15 cellular contexts compared by ENCODE assay signal in the genomic region with DNA sequence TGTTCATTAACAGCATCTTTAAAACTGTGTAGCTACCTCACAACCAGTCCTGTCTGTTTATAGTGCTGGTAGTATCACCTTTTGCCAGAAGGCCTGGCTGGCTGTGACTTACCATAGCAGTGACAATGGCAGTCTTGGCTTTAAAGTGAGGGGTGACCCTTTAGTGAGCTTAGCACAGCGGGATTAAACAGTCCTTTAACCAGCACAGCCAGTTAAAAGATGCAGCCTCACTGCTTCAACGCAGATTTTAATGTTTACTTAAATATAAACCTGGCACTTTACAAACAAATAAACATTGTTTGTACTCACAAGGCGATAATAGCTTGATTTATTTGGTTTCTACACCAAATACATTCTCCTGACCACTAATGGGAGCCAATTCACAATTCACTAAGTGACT. TPM values are rescaled to one million over a fixed set of nuclear protein-coding genes. Genes with fewer than 3 reads are reported as not detected.
A peak's percentile ranks its signal among the peaks of the same experiment; 100 is the strongest.
DNase-seq lines count a peak whose midpoint lies in the region; ATAC-seq and TF ChIP-seq lines count a peak whose summit lies in the region.
"Had no signal": no experiment of that assay in that cellular context is flagged by ENCODE, and none has a peak within 500 bp of the region (broad histone marks: within the 10 kb centered on the region; RNA-seq: fewer than 3 reads in every experiment).

No MANE protein-coding gene starts in this region.

- no peaks in the 10 kb centered on the region for H3K27me3 ChIP-seq in DND-41 (ENCODE audit: insufficient read depth, low read length, poor library complexity)
- H3K27me3 ChIP-seq in OCI-LY1 (ENCODE audit: insufficient read depth, low read length): no peaks in the 10 kb centered on the region
- H3K27me3 ChIP-seq in osteoblast (ENCODE audit: insufficient read depth, low read length): no peaks in the 10 kb centered on the region
- H3K27me3 ChIP-seq in MG63: no peaks in the 10 kb centered on the region
- H3K27me3 ChIP-seq: Peyer's patch had no signal

- H3K27ac ChIP-seq in DND-41 (ENCODE audit: low read length) (peak overlapping the region; percentile 28; the same call in 1 of the 2 replicates), OCI-LY1 (ENCODE audit: low read depth, low read length, poor library complexity, severe bottlenecking) (no peak overlapping the region), osteoblast (ENCODE audit: low read depth, low read length) (no peak overlapping the region)
- H3K27ac ChIP-seq: Peyer's patch had no signal

- peak overlapping the region; percentile 28 for H3K9ac ChIP-seq in DND-41 (ENCODE audit: low read depth, low read length)
- no peak overlapping the region for H3K9ac ChIP-seq in OCI-LY1 (ENCODE audit: low read length)

- H3K36me3 ChIP-seq in DND-41 (ENCODE audit: insufficient read depth, low read length): peaks cover 97% of the 10 kb centered on the region
- H3K36me3 ChIP-seq in OCI-LY1 (ENCODE audit: insufficient read depth, low read length): peaks cover 91% of the 10 kb centered on the region
- H3K36me3 ChIP-seq in osteoblast (ENCODE audit: insufficient read depth, low read length): peaks cover 17% of the 10 kb centered on the region
- H3K36me3 ChIP-seq in MG63: peaks cover 86% of the 10 kb centered on the region
- H3K36me3 ChIP-seq: Peyer's patch had no signal

- POLR2A ChIA-PET in activated CD8-positive, alpha-beta T cell treated with anti-CD3 and anti-CD28 coated beads, Interleukin-2, amount 10 ng/mL, durations not matched to agents 7 days and 5 days (lab: Charles Lee): interaction anchor here (0.9 to 2.9 kb wide), 3 partner anchors 8 to 306 kb away, joined by 3 to 11 read pairs (median 4); no protein-coding TSS in a partner anchor
- POLR2A ChIA-PET in activated CD8-positive, alpha-beta T cell treated with anti-CD3 and anti-CD28 coated beads for 36 hours (lab: Charles Lee): interaction anchor here (0.6 to 8.0 kb wide), 9 partner anchors 8 to 318 kb away, joined by 3 to 67 read pairs (median 5); no protein-coding TSS in a partner anchor

- H3K4me3 Mint-ChIP-seq in activated CD8-positive, alpha-beta T cell treated with anti-CD3 and anti-CD28 coated beads, Interleukin-2, amount 10 ng/mL, durations not matched to agents 7 days and 5 days: peak overlapping the region; percentile 66
- no peak overlapping the region for H3K4me3 Mint-ChIP-seq in activated CD8-positive, alpha-beta T cell treated with anti-CD3 and anti-CD28 coated beads for 36 hours

- H3K9me3 ChIP-seq in DND-41 (ENCODE audit: insufficient read depth, low read length, severe bottlenecking) (no peaks in the 10 kb centered on the region), OCI-LY1 (ENCODE audit: low read length) (no peaks in the 10 kb centered on the region), osteoblast (ENCODE audit: low read depth, low read length) (no peaks in the 10 kb centered on the region), MG63 (no peaks in the 10 kb centered on the region)
- H3K9me3 ChIP-seq: Peyer's patch had no signal

- H3F3A ChIP-seq in OCI-LY1 (ENCODE audit: insufficient read depth, low read length): peaks cover 5% of the 10 kb centered on the region; the same call in 1 of the 2 replicates

- H3K36me3 Mint-ChIP-seq in activated CD8-positive, alpha-beta T cell treated with anti-CD3 and anti-CD28 coated beads, Interleukin-2, amount 10 ng/mL, durations not matched to agents 7 days and 5 days (ENCODE audit: low read depth): peaks cover 85% of the 10 kb centered on the region
- peaks cover 87% of the 10 kb centered on the region for H3K36me3 Mint-ChIP-seq in activated CD8-positive, alpha-beta T cell treated with anti-CD3 and anti-CD28 coated beads for 36 hours (ENCODE audit: low read depth)

- H3K9me3 Mint-ChIP-seq in activated CD8-positive, alpha-beta T cell treated with anti-CD3 and anti-CD28 coated beads, Interleukin-2, amount 10 ng/mL, durations not matched to agents 7 days and 5 days (ENCODE audit: insufficient read depth): no peaks in the 10 kb centered on the region
- no peaks in the 10 kb centered on the region for H3K9me3 Mint-ChIP-seq in activated CD8-positive, alpha-beta T cell treated with anti-CD3 and anti-CD28 coated beads for 36 hours

- H3K4me2 ChIP-seq in DND-41 (ENCODE audit: insufficient read depth, low read length) (peak overlapping the region; percentile 70), OCI-LY1 (ENCODE audit: low read length) (peak overlapping the region; percentile 43), osteoblast (ENCODE audit: insufficient read depth, low read length) (no peak overlapping the region)

- H3K9me2 ChIP-seq in OCI-LY1 (ENCODE audit: low read depth, low read length): no peaks in the 10 kb centered on the region

- H3K27me3 Mint-ChIP-seq in activated CD8-positive, alpha-beta T cell treated with anti-CD3 and anti-CD28 coated beads, Interleukin-2, amount 10 ng/mL, durations not matched to agents 7 days and 5 days (ENCODE audit: low read depth): no peaks in the 10 kb centered on the region
- H3K27me3 Mint-ChIP-seq in activated CD8-positive, alpha-beta T cell treated with anti-CD3 and anti-CD28 coated beads for 36 hours: no peaks in the 10 kb centered on the region

- ATAC-seq in activated CD8-positive, alpha-beta T cell treated with anti-CD3 and anti-CD28 coated beads, Interleukin-2, amount 10 ng/mL, durations not matched to agents 7 days and 5 days: no peak
- ATAC-seq in activated CD8-positive, alpha-beta T cell treated with anti-CD3 and anti-CD28 coated beads for 36 hours: no peak
- ATAC-seq in DND-41 (ENCODE audit: insufficient read depth, low read depth): no peak

- CTCF ChIA-PET in activated CD8-positive, alpha-beta T cell treated with anti-CD3 and anti-CD28 coated beads, Interleukin-2, amount 10 ng/mL, durations not matched to agents 7 days and 5 days (lab: Charles Lee): interaction anchor here (0.8 to 10.2 kb wide), 5 partner anchors 10 to 319 kb away, joined by 3 to 139 read pairs (median 4); a partner anchor contains a TSS
- CTCF ChIA-PET in activated CD8-positive, alpha-beta T cell treated with anti-CD3 and anti-CD28 coated beads for 36 hours (lab: Charles Lee): interaction anchor here (0.9 to 2.6 kb wide), 6 partner anchors 11 to 306 kb away, joined by 3 to 11 read pairs (median 3); no protein-coding TSS in a partner anchor

- H3K4me3 ChIP-seq in DND-41 (ENCODE audit: low read depth in 1 of 2, low read length in 2 of 2): peak overlapping the region in 1 of 2 experiments; percentile 96; a peak in 2 of 4 replicates
- no peak overlapping the region for H3K4me3 ChIP-seq in OCI-LY1 (ENCODE audit: low read depth, low read length, poor library complexity, severe bottlenecking)
- no peak overlapping the region for H3K4me3 ChIP-seq in osteoblast (ENCODE audit: insufficient read depth, low read length)
- no peak overlapping the region for H3K4me3 ChIP-seq in MG63
- H3K4me3 ChIP-seq: Peyer's patch had no signal

- peaks cover 91% of the 10 kb centered on the region for H4K20me1 ChIP-seq in DND-41 (ENCODE audit: insufficient read depth, low read length)
- H4K20me1 ChIP-seq in OCI-LY1 (ENCODE audit: insufficient read depth, low read length): no peaks in the 10 kb centered on the region
- no peaks in the 10 kb centered on the region for H4K20me1 ChIP-seq in osteoblast (ENCODE audit: insufficient read depth, low read length)

- H2AFZ ChIP-seq in DND-41 (ENCODE audit: low read depth, low read length) (no peak overlapping the region), OCI-LY1 (ENCODE audit: low read length) (no peak overlapping the region), osteoblast (ENCODE audit: low read length) (peak overlapping the region; percentile 19)

- H3K79me2 ChIP-seq in DND-41 (ENCODE audit: insufficient read depth, low read length): peaks cover 98% of the 10 kb centered on the region
- peaks cover 13% of the 10 kb centered on the region for H3K79me2 ChIP-seq in OCI-LY1 (ENCODE audit: insufficient read depth, low read length)
- H3K79me2 ChIP-seq in osteoblast (ENCODE audit: insufficient read depth, low read length): peaks cover 14% of the 10 kb centered on the region

- DNase-seq in activated CD8-positive, alpha-beta T cell treated with anti-CD3 and anti-CD28 coated beads, Interleukin-2, amount 10 ng/mL, durations not matched to agents 7 days and 5 days: no peak
- DNase-seq in activated CD8-positive, alpha-beta T cell treated with anti-CD3 and anti-CD28 coated beads for 36 hours: no peak
- DNase-seq in DND-41 (no peak), osteoblast (ENCODE audit: insufficient read length, low spot score, missing footprints) (no peak), NCI-H226 (no peak), MG63 (no peak)
- DNase-seq: DMS 273 treated with DMSO at 0.1 percent for 48 hours, Karpas-422, MV-4-11, NCI-H146, NCI-H345, NCI-H526 treated with DMSO at 0.1 percent for 48 hours, Right ventricle myocardium superior had no signal

- H3K4me1 Mint-ChIP-seq in activated CD8-positive, alpha-beta T cell treated with anti-CD3 and anti-CD28 coated beads, Interleukin-2, amount 10 ng/mL, durations not matched to agents 7 days and 5 days (ENCODE audit: low read depth): peaks cover 73% of the 10 kb centered on the region
- peaks cover 49% of the 10 kb centered on the region for H3K4me1 Mint-ChIP-seq in activated CD8-positive, alpha-beta T cell treated with anti-CD3 and anti-CD28 coated beads for 36 hours (ENCODE audit: low read depth)

- no peak for TF ChIP-seq CTCF in activated CD8-positive, alpha-beta T cell treated with anti-CD3 and anti-CD28 coated beads for 36 hours (IDR thresholded peaks at IDR 0.05)
- no peak for TF ChIP-seq CTCF in DND-41 (IDR thresholded peaks at IDR 0.05; ENCODE audit: borderline replicate concordance, extremely low read depth, low read length, poor library complexity, severe bottlenecking)
- no peak for TF ChIP-seq CTCF in OCI-LY1 (IDR thresholded peaks at IDR 0.05; ENCODE audit: low read length)
- no peak for TF ChIP-seq CTCF in osteoblast (IDR thresholded peaks at IDR 0.05; ENCODE audit: extremely low read depth, low read depth, low read length)

- intact Hi-C loops in activated CD8-positive, alpha-beta T cell treated with anti-CD3 and anti-CD28 coated beads for 36 hours (cut with micrococcal nuclease): loop anchor here (10.0 kb wide), 1 partner anchor 175 kb away; a partner anchor contains a TSS

- peaks cover 72% of the 10 kb centered on the region for H3K4me1 ChIP-seq in DND-41 (ENCODE audit: insufficient read depth, low read length)
- H3K4me1 ChIP-seq in OCI-LY1 (ENCODE audit: insufficient read depth, low read length, severe bottlenecking): peaks cover 68% of the 10 kb centered on the region
- peaks cover 15% of the 10 kb centered on the region for H3K4me1 ChIP-seq in osteoblast (ENCODE audit: insufficient read depth, low read length)

- no peak overlapping the region for H3K27ac Mint-ChIP-seq in activated CD8-positive, alpha-beta T cell treated with anti-CD3 and anti-CD28 coated beads, Interleukin-2, amount 10 ng/mL, durations not matched to agents 7 days and 5 days
- no peak overlapping the region for H3K27ac Mint-ChIP-seq in activated CD8-positive, alpha-beta T cell treated with anti-CD3 and anti-CD28 coated beads for 36 hours

RNA-seq across cellular contexts. Expression of a gene that starts 7.0 kb away (rescaled TPM):
- total RNA-seq in activated CD8-positive, alpha-beta T cell treated with anti-CD3 and anti-CD28 coated beads, Interleukin-2, amount 10 ng/mL, durations not matched to agents 7 days and 5 days: 100 to 1,000 TPM; 571 to 604 TPM
- 100 to 1,000 TPM; 368 to 396 TPM for total RNA-seq in activated CD8-positive, alpha-beta T cell treated with anti-CD3 and anti-CD28 coated beads for 36 hours
- 4.3 and 7.4 TPM in 2 replicates for total RNA-seq in osteoblast
- total RNA-seq in MG63 (2014; rRNA removed; shearing (Covaris generic); ENCODE audit: low replicate concordance): 31.3 and 33.2 TPM in 2 replicates

RNA-seq across cellular contexts. Expression of a gene that starts 49.3 kb away (rescaled TPM):
- 1 to 10 TPM in 1 of 2 experiments, under 1 TPM in 1; 0.50 to 1.1 TPM for total RNA-seq in activated CD8-positive, alpha-beta T cell treated with anti-CD3 and anti-CD28 coated beads, Interleukin-2, amount 10 ng/mL, durations not matched to agents 7 days and 5 days
- total RNA-seq in activated CD8-positive, alpha-beta T cell treated with anti-CD3 and anti-CD28 coated beads for 36 hours: under 1 TPM; 0.11 to 0.32 TPM
- 0.36 and 1.5 TPM in 2 replicates for total RNA-seq in osteoblast
- 1.0 and 2.0 TPM in 2 replicates for total RNA-seq in MG63 (2014; rRNA removed; shearing (Covaris generic); ENCODE audit: low replicate concordance)

Comparison
In these comparisons a context has a peak if more than half of its experiments do, and no peak if none do; other contexts are left out.
1. RNA of a gene that starts 7.0 kb away (total RNA-seq): 571 to 604 TPM in activated CD8-positive, alpha-beta T cell treated with anti-CD3 and anti-CD28 coated beads, Interleukin-2, amount 10 ng/mL, durations not matched to agents 7 days and 5 days and 368 to 396 TPM in activated CD8-positive, alpha-beta T cell treated with anti-CD3 and anti-CD28 coated beads for 36 hours; 31.3 to 33.2 TPM in MG63 and 4.3 to 7.4 TPM in osteoblast; every median in the first group is over 10 times any median in the second.